Comparison of ENCODE assay signal across 1 cellular context in genomic region chr1:64928325-64928724, GRCh38.
TF ChIP-seq lines count a peak whose summit lies in the region.

No MANE protein-coding gene starts in this region.

TF ChIP-seq in SK-N-SH, 30 proteins besides CTCF, POLR2A, EP300 and RAD21:
- no peak for TF ChIP-seq USF2 (IDR thresholded peaks at IDR 0.05; ENCODE audit: borderline replicate concordance, low read depth, low read length)
- TF ChIP-seq PBX3 (IDR thresholded peaks at IDR 0.05): no peak
- TF ChIP-seq ELF1 (IDR thresholded peaks at IDR 0.05): no peak
- TF ChIP-seq USF1 (IDR thresholded peaks at IDR 0.05; ENCODE audit: borderline replicate concordance, low read depth): no peak
- no peak for TF ChIP-seq CHD2 (IDR thresholded peaks at IDR 0.05; ENCODE audit: low read length, partially characterized antibody)
- no peak for TF ChIP-seq YY1 (IDR thresholded peaks at IDR 0.05; ENCODE audit: low read depth)
- TF ChIP-seq FOXM1 (IDR thresholded peaks at IDR 0.05; ENCODE audit: low read depth): no peak
- TF ChIP-seq FOXJ3 (CRISPR knock-in tag; IDR thresholded peaks at IDR 0.05): no peak
- no peak for TF ChIP-seq TCF12 (IDR thresholded peaks at IDR 0.05)
